In the genomic region with DNA sequence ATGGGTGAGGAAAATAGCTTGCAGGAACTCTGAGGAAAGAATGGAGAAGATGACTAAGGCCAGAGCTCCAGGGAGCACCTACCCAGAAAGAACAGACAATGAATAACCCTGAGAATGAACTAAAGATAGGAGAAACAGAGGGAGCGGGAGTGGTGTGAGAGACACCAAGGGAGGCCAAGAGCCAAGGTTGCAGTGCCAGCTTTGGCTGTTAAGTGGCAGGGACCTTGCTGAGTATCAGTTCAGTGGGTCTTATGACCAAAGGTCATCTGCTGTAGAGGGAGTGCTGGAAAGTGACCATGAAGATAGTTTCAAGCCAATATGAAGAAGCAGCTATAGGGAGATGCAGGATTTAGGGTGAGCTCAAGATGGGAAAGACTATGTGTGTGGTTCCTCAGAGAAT, we compare ENCODE assay signal across 13 cellular contexts.
"Had no signal": no experiment of that assay in that cellular context is flagged by ENCODE, and none has a peak within 500 bp of the region (broad histone marks: within the 10 kb centered on the region; RNA-seq: fewer than 3 reads in every experiment).

No MANE protein-coding gene starts in this region.

- H3K4me3 ChIP-seq: hepatocyte, mucosa of descending colon, thoracic aorta, transverse colon had no signal

- H3K9me3 ChIP-seq: mucosa of descending colon, thoracic aorta, transverse colon had no signal

- H3K4me2 ChIP-seq: hepatocyte had no signal

- H3K27ac ChIP-seq: hepatocyte, parathyroid adenoma, thoracic aorta, transverse colon had no signal

- ATAC-seq: esophagus mucosa; left colon; mucosa of descending colon; stimulated activated memory B cell treated with anti-CD40 and anti-IgM and Interleukin-4, amounts not matched to agents 10 μg/mL and 1 μg/mL and 100 μg/mL, for 72 hours; stimulated activated naive CD8-positive, alpha-beta T cell treated with anti-CD3 and anti-CD28 coated beads, Interleukin-15, amount 100 ng/mL, for 72 hours had no signal

- H2AFZ ChIP-seq: hepatocyte, parathyroid adenoma had no signal

- H3K79me2 ChIP-seq: hepatocyte, parathyroid adenoma had no signal

- DNase-seq: effector memory CD4-positive, alpha-beta T cell; kidney; left colon; mammary epithelial cell; mucosa of descending colon; stimulated activated CD4-positive, alpha-beta T cell treated with anti-CD3 and anti-CD28 coated beads, Interleukin-4, amount 100 ng/mL, for 24 hours; stimulated activated naive CD8-positive, alpha-beta T cell treated with anti-CD3 and anti-CD28 coated beads, Interleukin-15, amount 100 ng/mL, for 72 hours; transverse colon had no signal
